In genomic region chr11:118752654-118753053, GRCh38 we compare ENCODE assay signal across 2 cellular contexts.
A peak's percentile ranks its signal among the peaks of the same experiment; 100 is the strongest.
TF ChIP-seq lines count a peak whose summit lies in the region.

No MANE protein-coding gene starts in this region.

TF ChIP-seq in GM23338, 12 proteins besides CTCF, POLR2A, EP300 and RAD21:
- TF ChIP-seq, protein P1, sequence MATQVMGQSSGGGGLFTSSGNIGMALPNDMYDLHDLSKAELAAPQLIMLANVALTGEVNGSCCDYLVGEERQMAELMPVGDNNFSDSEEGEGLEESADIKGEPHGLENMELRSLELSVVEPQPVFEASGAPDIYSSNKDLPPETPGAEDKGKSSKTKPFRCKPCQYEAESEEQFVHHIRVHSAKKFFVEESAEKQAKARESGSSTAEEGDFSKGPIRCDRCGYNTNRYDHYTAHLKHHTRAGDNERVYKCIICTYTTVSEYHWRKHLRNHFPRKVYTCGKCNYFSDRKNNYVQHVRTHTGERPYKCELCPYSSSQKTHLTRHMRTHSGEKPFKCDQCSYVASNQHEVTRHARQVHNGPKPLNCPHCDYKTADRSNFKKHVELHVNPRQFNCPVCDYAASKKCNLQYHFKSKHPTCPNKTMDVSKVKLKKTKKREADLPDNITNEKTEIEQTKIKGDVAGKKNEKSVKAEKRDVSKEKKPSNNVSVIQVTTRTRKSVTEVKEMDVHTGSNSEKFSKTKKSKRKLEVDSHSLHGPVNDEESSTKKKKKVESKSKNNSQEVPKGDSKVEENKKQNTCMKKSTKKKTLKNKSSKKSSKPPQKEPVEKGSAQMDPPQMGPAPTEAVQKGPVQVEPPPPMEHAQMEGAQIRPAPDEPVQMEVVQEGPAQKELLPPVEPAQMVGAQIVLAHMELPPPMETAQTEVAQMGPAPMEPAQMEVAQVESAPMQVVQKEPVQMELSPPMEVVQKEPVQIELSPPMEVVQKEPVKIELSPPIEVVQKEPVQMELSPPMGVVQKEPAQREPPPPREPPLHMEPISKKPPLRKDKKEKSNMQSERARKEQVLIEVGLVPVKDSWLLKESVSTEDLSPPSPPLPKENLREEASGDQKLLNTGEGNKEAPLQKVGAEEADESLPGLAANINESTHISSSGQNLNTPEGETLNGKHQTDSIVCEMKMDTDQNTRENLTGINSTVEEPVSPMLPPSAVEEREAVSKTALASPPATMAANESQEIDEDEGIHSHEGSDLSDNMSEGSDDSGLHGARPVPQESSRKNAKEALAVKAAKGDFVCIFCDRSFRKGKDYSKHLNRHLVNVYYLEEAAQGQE (IDR thresholded peaks at IDR 0.05; ENCODE audit: unreplicated experiment) = no peak
- TF ChIP-seq CREB1 (CRISPR knock-in tag; IDR thresholded peaks at IDR 0.05; ENCODE audit: low read depth) (no peak), NANOG (IDR thresholded peaks at IDR 0.05; ENCODE audit: borderline replicate concordance) (no peak), STAT1 (IDR thresholded peaks at IDR 0.05; ENCODE audit: unreplicated experiment) (no peak)
- TF ChIP-seq, protein P2, sequence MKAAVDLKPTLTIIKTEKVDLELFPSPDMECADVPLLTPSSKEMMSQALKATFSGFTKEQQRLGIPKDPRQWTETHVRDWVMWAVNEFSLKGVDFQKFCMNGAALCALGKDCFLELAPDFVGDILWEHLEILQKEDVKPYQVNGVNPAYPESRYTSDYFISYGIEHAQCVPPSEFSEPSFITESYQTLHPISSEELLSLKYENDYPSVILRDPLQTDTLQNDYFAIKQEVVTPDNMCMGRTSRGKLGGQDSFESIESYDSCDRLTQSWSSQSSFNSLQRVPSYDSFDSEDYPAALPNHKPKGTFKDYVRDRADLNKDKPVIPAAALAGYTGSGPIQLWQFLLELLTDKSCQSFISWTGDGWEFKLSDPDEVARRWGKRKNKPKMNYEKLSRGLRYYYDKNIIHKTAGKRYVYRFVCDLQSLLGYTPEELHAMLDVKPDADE (IDR thresholded peaks at IDR 0.05) = no peak

TF ChIP-seq in HepG2, 621 proteins besides CTCF, POLR2A, EP300 and RAD21:
- TF ChIP-seq, protein P3, sequence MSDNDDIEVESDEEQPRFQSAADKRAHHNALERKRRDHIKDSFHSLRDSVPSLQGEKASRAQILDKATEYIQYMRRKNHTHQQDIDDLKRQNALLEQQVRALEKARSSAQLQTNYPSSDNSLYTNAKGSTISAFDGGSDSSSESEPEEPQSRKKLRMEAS (IDR thresholded peaks at IDR 0.05) = no peak
- TF ChIP-seq, protein P4, sequence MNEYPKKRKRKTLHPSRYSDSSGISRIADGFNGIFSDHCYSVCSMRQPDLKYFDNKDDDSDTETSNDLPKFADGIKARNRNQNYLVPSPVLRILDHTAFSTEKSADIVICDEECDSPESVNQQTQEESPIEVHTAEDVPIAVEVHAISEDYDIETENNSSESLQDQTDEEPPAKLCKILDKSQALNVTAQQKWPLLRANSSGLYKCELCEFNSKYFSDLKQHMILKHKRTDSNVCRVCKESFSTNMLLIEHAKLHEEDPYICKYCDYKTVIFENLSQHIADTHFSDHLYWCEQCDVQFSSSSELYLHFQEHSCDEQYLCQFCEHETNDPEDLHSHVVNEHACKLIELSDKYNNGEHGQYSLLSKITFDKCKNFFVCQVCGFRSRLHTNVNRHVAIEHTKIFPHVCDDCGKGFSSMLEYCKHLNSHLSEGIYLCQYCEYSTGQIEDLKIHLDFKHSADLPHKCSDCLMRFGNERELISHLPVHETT (CRISPR knock-in tag; conservative IDR thresholded peaks at IDR 0.05) = no peak
- TF ChIP-seq, protein P5, sequence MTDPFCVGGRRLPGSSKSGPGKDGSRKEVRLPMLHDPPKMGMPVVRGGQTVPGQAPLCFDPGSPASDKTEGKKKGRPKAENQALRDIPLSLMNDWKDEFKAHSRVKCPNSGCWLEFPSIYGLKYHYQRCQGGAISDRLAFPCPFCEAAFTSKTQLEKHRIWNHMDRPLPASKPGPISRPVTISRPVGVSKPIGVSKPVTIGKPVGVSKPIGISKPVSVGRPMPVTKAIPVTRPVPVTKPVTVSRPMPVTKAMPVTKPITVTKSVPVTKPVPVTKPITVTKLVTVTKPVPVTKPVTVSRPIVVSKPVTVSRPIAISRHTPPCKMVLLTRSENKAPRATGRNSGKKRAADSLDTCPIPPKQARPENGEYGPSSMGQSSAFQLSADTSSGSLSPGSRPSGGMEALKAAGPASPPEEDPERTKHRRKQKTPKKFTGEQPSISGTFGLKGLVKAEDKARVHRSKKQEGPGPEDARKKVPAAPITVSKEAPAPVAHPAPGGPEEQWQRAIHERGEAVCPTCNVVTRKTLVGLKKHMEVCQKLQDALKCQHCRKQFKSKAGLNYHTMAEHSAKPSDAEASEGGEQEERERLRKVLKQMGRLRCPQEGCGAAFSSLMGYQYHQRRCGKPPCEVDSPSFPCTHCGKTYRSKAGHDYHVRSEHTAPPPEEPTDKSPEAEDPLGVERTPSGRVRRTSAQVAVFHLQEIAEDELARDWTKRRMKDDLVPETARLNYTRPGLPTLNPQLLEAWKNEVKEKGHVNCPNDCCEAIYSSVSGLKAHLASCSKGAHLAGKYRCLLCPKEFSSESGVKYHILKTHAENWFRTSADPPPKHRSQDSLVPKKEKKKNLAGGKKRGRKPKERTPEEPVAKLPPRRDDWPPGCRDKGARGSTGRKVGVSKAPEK (CRISPR knock-in tag; IDR thresholded peaks at IDR 0.05; ENCODE audit: borderline replicate concordance) = no peak
- TF ChIP-seq POLR2G (IDR thresholded peaks at IDR 0.05; ENCODE audit: low read depth, low read length) = no peak
- no peak for TF ChIP-seq DRAP1 (CRISPR knock-in tag; IDR thresholded peaks at IDR 0.05)
- TF ChIP-seq NCOA2 (CRISPR knock-in tag; IDR thresholded peaks at IDR 0.05) = no peak
- TF ChIP-seq ZNF121 (CRISPR knock-in tag; IDR thresholded peaks at IDR 0.05) = peak; percentile 68; the same call in 1 of the 2 replicates
